In genomic region chr19:17200408-17201079, GRCh38 we compare ENCODE assay signal across 1 cellular context.
TF ChIP-seq lines count a peak whose summit lies in the region.

No MANE protein-coding gene starts in this region.

TF ChIP-seq in HepG2, 621 proteins besides CTCF, POLR2A, EP300 and RAD21 (continues in another document):
- no peak for TF ChIP-seq ZNF234 (CRISPR knock-in tag; conservative IDR thresholded peaks at IDR 0.05)
- TF ChIP-seq ZNF530 (CRISPR knock-in tag; IDR thresholded peaks at IDR 0.05; ENCODE audit: low read depth): no peak
- peak; percentile 90 for TF ChIP-seq PAXIP1 (CRISPR knock-in tag; conservative IDR thresholded peaks at IDR 0.05)
- no peak for TF ChIP-seq ZNF354B (CRISPR knock-in tag; IDR thresholded peaks at IDR 0.05)
- TF ChIP-seq PLRG1 (conservative IDR thresholded peaks at IDR 0.05): no peak
- TF ChIP-seq ZMYM3 (CRISPR knock-in tag; IDR thresholded peaks at IDR 0.05): peak; percentile 72
- no peak for TF ChIP-seq GLI4 (CRISPR knock-in tag; IDR thresholded peaks at IDR 0.05; ENCODE audit: borderline replicate concordance)
- TF ChIP-seq DR1 (CRISPR knock-in tag; IDR thresholded peaks at IDR 0.05): peak; percentile 26; the same call in 1 of the 2 replicates
- peak; percentile 63; the same call in 1 of the 2 replicates for TF ChIP-seq RFX1 (IDR thresholded peaks at IDR 0.05)
- TF ChIP-seq FOXM1 (CRISPR knock-in tag; IDR thresholded peaks at IDR 0.05): no peak
- no peak for TF ChIP-seq SMAD9 (CRISPR knock-in tag; IDR thresholded peaks at IDR 0.05)
- no peak for TF ChIP-seq ARNT (IDR thresholded peaks at IDR 0.05)
- no peak for TF ChIP-seq PREB (CRISPR knock-in tag; IDR thresholded peaks at IDR 0.05)
- no peak for TF ChIP-seq NCOA1 (CRISPR knock-in tag; IDR thresholded peaks at IDR 0.05)
- TF ChIP-seq, protein P1, sequence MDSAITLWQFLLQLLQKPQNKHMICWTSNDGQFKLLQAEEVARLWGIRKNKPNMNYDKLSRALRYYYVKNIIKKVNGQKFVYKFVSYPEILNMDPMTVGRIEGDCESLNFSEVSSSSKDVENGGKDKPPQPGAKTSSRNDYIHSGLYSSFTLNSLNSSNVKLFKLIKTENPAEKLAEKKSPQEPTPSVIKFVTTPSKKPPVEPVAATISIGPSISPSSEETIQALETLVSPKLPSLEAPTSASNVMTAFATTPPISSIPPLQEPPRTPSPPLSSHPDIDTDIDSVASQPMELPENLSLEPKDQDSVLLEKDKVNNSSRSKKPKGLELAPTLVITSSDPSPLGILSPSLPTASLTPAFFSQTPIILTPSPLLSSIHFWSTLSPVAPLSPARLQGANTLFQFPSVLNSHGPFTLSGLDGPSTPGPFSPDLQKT (CRISPR knock-in tag; IDR thresholded peaks at IDR 0.05; ENCODE audit: borderline replicate concordance): no peak
- TF ChIP-seq REST (IDR thresholded peaks at IDR 0.05; ENCODE audit: borderline replicate concordance in 1 of 2, low read depth in 1 of 2, low read length in 2 of 2): peak in 1 of 2 experiments; percentile 19; a peak in 1 of 4 replicates
- TF ChIP-seq, protein P2, sequence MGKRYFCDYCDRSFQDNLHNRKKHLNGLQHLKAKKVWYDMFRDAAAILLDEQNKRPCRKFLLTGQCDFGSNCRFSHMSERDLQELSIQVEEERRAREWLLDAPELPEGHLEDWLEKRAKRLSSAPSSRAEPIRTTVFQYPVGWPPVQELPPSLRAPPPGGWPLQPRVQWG (CRISPR knock-in tag; IDR thresholded peaks at IDR 0.05; ENCODE audit: borderline replicate concordance, low read depth): no peak
- TF ChIP-seq, protein P3, sequence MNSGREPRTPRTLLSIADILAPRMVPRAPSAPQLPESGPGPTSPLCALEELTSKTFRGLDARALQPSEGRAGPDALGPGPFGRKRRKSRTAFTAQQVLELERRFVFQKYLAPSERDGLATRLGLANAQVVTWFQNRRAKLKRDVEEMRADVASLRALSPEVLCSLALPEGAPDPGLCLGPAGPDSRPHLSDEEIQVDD (CRISPR knock-in tag; IDR thresholded peaks at IDR 0.05; ENCODE audit: borderline replicate concordance): no peak
- TF ChIP-seq ZNF333 (CRISPR knock-in tag; IDR thresholded peaks at IDR 0.05; ENCODE audit: borderline replicate concordance): no peak
- TF ChIP-seq ZBTB44 (CRISPR knock-in tag; IDR thresholded peaks at IDR 0.05): 0 out of 2 replicates have a peak, but pooled peaks have one; percentile 10
- TF ChIP-seq, protein P4, sequence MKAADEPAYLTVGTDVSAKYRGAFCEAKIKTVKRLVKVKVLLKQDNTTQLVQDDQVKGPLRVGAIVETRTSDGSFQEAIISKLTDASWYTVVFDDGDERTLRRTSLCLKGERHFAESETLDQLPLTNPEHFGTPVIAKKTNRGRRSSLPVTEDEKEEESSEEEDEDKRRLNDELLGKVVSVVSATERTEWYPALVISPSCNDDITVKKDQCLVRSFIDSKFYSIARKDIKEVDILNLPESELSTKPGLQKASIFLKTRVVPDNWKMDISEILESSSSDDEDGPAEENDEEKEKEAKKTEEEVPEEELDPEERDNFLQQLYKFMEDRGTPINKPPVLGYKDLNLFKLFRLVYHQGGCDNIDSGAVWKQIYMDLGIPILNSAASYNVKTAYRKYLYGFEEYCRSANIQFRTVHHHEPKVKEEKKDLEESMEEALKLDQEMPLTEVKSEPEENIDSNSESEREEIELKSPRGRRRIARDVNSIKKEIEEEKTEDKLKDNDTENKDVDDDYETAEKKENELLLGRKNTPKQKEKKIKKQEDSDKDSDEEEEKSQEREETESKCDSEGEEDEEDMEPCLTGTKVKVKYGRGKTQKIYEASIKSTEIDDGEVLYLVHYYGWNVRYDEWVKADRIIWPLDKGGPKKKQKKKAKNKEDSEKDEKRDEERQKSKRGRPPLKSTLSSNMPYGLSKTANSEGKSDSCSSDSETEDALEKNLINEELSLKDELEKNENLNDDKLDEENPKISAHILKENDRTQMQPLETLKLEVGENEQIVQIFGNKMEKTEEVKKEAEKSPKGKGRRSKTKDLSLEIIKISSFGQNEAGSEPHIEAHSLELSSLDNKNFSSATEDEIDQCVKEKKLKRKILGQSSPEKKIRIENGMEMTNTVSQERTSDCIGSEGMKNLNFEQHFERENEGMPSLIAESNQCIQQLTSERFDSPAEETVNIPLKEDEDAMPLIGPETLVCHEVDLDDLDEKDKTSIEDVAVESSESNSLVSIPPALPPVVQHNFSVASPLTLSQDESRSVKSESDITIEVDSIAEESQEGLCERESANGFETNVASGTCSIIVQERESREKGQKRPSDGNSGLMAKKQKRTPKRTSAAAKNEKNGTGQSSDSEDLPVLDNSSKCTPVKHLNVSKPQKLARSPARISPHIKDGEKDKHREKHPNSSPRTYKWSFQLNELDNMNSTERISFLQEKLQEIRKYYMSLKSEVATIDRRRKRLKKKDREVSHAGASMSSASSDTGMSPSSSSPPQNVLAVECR (CRISPR knock-in tag; IDR thresholded peaks at IDR 0.05; ENCODE audit: borderline replicate concordance): peak; percentile 62; the same call in 1 of the 2 replicates
- no peak for TF ChIP-seq SRY (CRISPR knock-in tag; IDR thresholded peaks at IDR 0.05)
- TF ChIP-seq, protein P5, sequence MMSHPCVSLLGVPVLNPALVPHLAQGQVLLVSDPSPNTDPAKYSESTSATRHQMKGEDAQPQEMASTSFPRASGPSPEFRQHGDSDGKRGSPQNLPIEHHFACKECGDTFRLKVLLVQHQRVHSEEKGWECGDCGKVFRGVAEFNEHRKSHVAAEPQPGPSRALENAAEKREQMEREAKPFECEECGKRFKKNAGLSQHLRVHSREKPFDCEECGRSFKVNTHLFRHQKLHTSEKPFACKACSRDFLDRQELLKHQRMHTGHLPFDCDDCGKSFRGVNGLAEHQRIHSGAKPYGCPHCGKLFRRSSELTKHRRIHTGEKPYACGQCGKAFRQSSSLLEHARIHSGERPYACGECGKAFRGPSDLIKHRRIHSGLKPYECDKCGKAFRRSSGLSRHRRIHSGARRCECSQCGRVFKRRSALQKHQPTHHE (CRISPR knock-in tag; IDR thresholded peaks at IDR 0.05; ENCODE audit: borderline replicate concordance): no peak
- TF ChIP-seq MEF2D (CRISPR knock-in tag; IDR thresholded peaks at IDR 0.05): peak; percentile 41; the same call in 1 of the 2 replicates
- TF ChIP-seq HMG20B (CRISPR knock-in tag; conservative IDR thresholded peaks at IDR 0.05): no peak
- TF ChIP-seq, protein P6, sequence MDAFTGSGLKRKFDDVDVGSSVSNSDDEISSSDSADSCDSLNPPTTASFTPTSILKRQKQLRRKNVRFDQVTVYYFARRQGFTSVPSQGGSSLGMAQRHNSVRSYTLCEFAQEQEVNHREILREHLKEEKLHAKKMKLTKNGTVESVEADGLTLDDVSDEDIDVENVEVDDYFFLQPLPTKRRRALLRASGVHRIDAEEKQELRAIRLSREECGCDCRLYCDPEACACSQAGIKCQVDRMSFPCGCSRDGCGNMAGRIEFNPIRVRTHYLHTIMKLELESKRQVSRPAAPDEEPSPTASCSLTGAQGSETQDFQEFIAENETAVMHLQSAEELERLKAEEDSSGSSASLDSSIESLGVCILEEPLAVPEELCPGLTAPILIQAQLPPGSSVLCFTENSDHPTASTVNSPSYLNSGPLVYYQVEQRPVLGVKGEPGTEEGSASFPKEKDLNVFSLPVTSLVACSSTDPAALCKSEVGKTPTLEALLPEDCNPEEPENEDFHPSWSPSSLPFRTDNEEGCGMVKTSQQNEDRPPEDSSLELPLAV (CRISPR knock-in tag; conservative IDR thresholded peaks at IDR 0.05; ENCODE audit: low read depth): no peak
- no peak for TF ChIP-seq AHR (CRISPR knock-in tag; IDR thresholded peaks at IDR 0.05)
- peak; percentile 93 for TF ChIP-seq HNF4G (IDR thresholded peaks at IDR 0.05; ENCODE audit: borderline replicate concordance, low read depth, low read length)
- TF ChIP-seq HNF4G (CRISPR knock-in tag; IDR thresholded peaks at IDR 0.05; ENCODE audit: borderline replicate concordance, low read depth): peak; percentile 83; the same call in 1 of the 2 replicates
- peak; percentile 69 for TF ChIP-seq HOXA3 (CRISPR knock-in tag; IDR thresholded peaks at IDR 0.05)
- no peak for TF ChIP-seq ZNF773 (CRISPR knock-in tag; IDR thresholded peaks at IDR 0.05; ENCODE audit: borderline replicate concordance)
- TF ChIP-seq FOXO1 (CRISPR knock-in tag; IDR thresholded peaks at IDR 0.05): peak; percentile 77; the same call in 1 of the 2 replicates
- no peak for TF ChIP-seq ZNF83 (CRISPR knock-in tag; IDR thresholded peaks at IDR 0.05; ENCODE audit: borderline replicate concordance)
- TF ChIP-seq RFXAP (CRISPR knock-in tag; IDR thresholded peaks at IDR 0.05; ENCODE audit: borderline replicate concordance): 0 out of 2 replicates have a peak, but pooled peaks have one; percentile 36
- TF ChIP-seq JUNB (CRISPR knock-in tag; IDR thresholded peaks at IDR 0.05; ENCODE audit: borderline replicate concordance): no peak
- TF ChIP-seq SP4 (CRISPR knock-in tag; IDR thresholded peaks at IDR 0.05): peak; percentile 61; the same call in 1 of the 2 replicates
- TF ChIP-seq BRD4 (CRISPR knock-in tag; IDR thresholded peaks at IDR 0.05): 0 out of 2 replicates have a peak, but pooled peaks have one; percentile 59
- peak; percentile 62 for TF ChIP-seq BCL6 (CRISPR knock-in tag; IDR thresholded peaks at IDR 0.05)
- TF ChIP-seq HOXA5 (CRISPR knock-in tag; IDR thresholded peaks at IDR 0.05): no peak
- TF ChIP-seq FOXK1 (CRISPR knock-in tag; IDR thresholded peaks at IDR 0.05; ENCODE audit: borderline replicate concordance, low read depth): peak; percentile 55; the same call in 1 of the 2 replicates
- no peak for TF ChIP-seq CENPT (CRISPR knock-in tag; IDR thresholded peaks at IDR 0.05; ENCODE audit: low read depth)
- TF ChIP-seq ATF1 (CRISPR knock-in tag; IDR thresholded peaks at IDR 0.05): no peak
- TF ChIP-seq NR0B2 (CRISPR knock-in tag; IDR thresholded peaks at IDR 0.05): no peak
